In the genomic region with DNA sequence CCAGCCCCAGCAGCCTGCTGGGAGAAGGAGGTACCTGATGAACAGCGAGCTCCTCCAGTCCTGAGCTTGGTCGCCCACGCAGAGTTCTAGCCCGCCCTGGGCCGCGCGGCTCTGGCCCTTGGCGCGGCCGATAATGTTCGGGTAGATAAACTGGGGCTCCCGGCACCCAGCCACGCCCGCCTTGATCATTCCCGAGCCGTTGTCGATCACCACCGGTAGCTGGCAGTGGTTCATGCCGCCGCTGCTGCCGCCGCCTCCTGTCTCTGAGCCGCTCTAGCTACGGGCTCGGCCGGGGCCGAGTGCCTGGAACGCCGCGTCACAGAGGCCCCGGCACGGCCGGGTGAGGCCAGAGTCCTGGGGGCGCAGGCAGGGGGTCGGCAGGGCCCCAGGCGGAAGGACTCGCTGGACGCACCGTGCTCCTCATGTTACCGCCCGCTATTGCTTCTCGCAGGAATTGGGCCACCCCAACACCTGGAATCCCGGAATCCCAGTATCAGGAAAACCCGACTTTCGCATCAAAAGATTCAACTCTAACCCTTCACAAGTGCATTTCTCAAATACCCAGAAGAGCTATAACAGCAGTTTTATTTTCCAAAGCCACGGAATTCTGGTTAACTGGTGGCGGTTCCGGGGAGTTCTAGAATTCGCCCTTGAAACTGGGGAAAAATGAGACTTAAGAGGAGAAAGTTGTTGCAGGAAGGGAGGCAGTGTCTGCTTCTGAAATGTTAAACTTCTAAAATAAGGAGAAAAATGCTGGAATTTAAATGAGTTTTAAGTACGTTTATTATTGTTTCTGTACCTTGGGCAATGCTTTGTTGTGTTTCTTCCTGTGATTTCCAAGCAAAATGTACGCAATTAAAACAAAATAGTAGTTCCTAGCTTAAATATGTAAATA, we compare ENCODE assay signal across 8 cellular contexts. TPM values are rescaled to one million over a fixed set of nuclear protein-coding genes. Genes with fewer than 3 reads are reported as not detected.
DNase-seq lines count a peak whose midpoint lies in the region; ATAC-seq, FAIRE-seq and TF ChIP-seq lines count a peak whose summit lies in the region.

A gene (minus strand): TSS at position 275 of the 895 bp plus-strand sequence. CDS start 41 bp downstream, at position 234.

- DNase-seq in GM18507 (ENCODE audit: extremely low spot score, insufficient read length, low read depth) = no peak
- peak; percentile 82 for DNase-seq in NCI-H82 (lab: John Stamatoyannopoulos, UW)
- peak; percentile 7 for DNase-seq in activated CD8-positive, alpha-beta memory T cell treated with anti-CD3 and anti-CD28 coated beads, Interleukin-2, amount 50 U/mL, for 24 hours (ENCODE audit: extremely low read depth)
- peak; percentile 77 for DNase-seq in endothelial cell (ENCODE audit: low spot score)
- DNase-seq in mesenteric fat pad (ENCODE audit: low spot score) = peak; percentile 91
- DNase-seq in stimulated activated CD8-positive, alpha-beta memory T cell treated with anti-CD3 and anti-CD28 coated beads, Interleukin-15, amount 100 ng/mL, for 24 hours (ENCODE audit: low read depth) = peak; percentile 38
- no peak for DNase-seq in NCI-H2029 (lab: John Stamatoyannopoulos, UW)

- H3K36me3 Mint-ChIP-seq in endothelial cell (ENCODE audit: low read depth, unreplicated experiment) = peaks cover 19% of the 10 kb centered on the region

- H3K27me3 Mint-ChIP-seq in endothelial cell (ENCODE audit: unreplicated experiment) = peaks cover 21% of the 10 kb centered on the region

- H3K27ac Mint-ChIP-seq in endothelial cell (ENCODE audit: unreplicated experiment) = peak within 1 kb of the TSS; percentile 88

- no peaks in the 10 kb centered on the region for H3K9me3 Mint-ChIP-seq in endothelial cell (ENCODE audit: unreplicated experiment)

- peak within 1 kb of the TSS; percentile 92 for H3K4me3 Mint-ChIP-seq in endothelial cell (ENCODE audit: unreplicated experiment)

- H3K4me1 Mint-ChIP-seq in endothelial cell (ENCODE audit: unreplicated experiment) = peaks cover 18% of the 10 kb centered on the region

- peak; percentile 24 for ATAC-seq in HG02981 (IDR thresholded peaks at IDR 0.05; ENCODE audit: unreplicated experiment)

- no peak for TF ChIP-seq CTCF in endothelial cell (IDR thresholded peaks at IDR 0.05; ENCODE audit: unreplicated experiment)

- peak; percentile 73 for FAIRE-seq in GM18507 (lab: Jason Lieb, UNC)

RNA-seq across cellular contexts. Expression of the gene that starts here (rescaled TPM):
- total RNA-seq in endothelial cell (ENCODE audit: unreplicated experiment) = 2.6 TPM
- 3.7 TPM for total RNA-seq in mesenteric fat pad

Comparison
In these comparisons a context has a peak if more than half of its experiments do, and no peak if none do; other contexts are left out.
1. DNase-seq: peak in NCI-H82 (single experiment), activated CD8-positive, alpha-beta memory T cell treated with anti-CD3 and anti-CD28 coated beads, Interleukin-2, amount 50 U/mL, for 24 hours (single experiment), endothelial cell (single experiment), mesenteric fat pad (single experiment) and stimulated activated CD8-positive, alpha-beta memory T cell treated with anti-CD3 and anti-CD28 coated beads, Interleukin-15, amount 100 ng/mL, for 24 hours (single experiment); none in GM18507 (single experiment) and NCI-H2029 (single experiment).